ENCODE assay signal across 8 cellular contexts in the genomic region with DNA sequence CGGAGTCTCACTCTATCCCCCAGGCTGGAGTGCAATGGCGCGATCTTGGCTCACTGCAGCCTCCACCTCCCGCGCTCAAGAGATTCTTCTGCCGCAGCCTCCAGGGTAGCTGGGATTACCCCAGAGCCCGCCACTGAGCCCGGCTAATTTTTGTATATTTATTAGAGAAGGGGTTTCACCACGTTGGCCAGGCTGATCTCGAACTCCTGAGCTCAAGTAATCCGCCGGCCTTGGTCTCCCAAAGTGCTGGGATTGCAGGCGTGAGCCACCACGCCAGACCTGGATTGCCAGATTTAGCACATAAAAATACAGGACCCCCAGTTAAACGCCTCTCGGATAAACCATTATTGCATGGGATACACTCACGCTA. TPM values are rescaled to one million over a fixed set of nuclear protein-coding genes. Genes with fewer than 3 reads are reported as not detected.
DNase-seq lines count a peak whose midpoint lies in the region; ATAC-seq and TF ChIP-seq lines count a peak whose summit lies in the region.

No MANE protein-coding gene starts in this region.

- H2AFZ ChIP-seq in OCI-LY7 (ENCODE audit: low read length), result peak overlapping the region; percentile 95

- peak overlapping the region; percentile 90 for H3K4me3 ChIP-seq in OCI-LY7 (ENCODE audit: low read depth, low read length, poor library complexity, severe bottlenecking)
- peak overlapping the region in 1 of 2 experiments; percentile 95 for H3K4me3 ChIP-seq in neutrophil (ENCODE audit: low read depth in 1 of 2, low read length in 1 of 2)

- intact Hi-C loops in CD4-positive, alpha-beta T cell (cut with DNase I, micrococcal nuclease), result loop anchor here (1.0 to 10.0 kb wide), 12 partner anchors 21 to 1992 kb away; a partner anchor contains a TSS
- intact Hi-C loops in OCI-LY7 (cut with micrococcal nuclease; ENCODE audit: unreplicated experiment), result loop anchor here (1.0 to 5.0 kb wide), 5 partner anchors 23 to 617 kb away; a partner anchor contains a TSS

- no peaks in the 10 kb centered on the region for H4K20me1 ChIP-seq in OCI-LY7 (ENCODE audit: insufficient read depth, low read length)

- peak overlapping the region; percentile 94 for H3K27ac Mint-ChIP-seq in CD4-positive, alpha-beta T cell
- peak overlapping the region; percentile 97 for H3K27ac Mint-ChIP-seq in effector memory CD8-positive, alpha-beta T cell

- H3K4me1 ChIP-seq in OCI-LY7 (ENCODE audit: insufficient read depth, low read length, poor library complexity, severe bottlenecking) (peaks cover 5% of the 10 kb centered on the region), neutrophil (ENCODE audit: control insufficient read depth in 1 of 2, insufficient read depth in 1 of 2, low read depth in 1 of 2, low read length in 1 of 2) (peaks cover 9 to 14% of the 10 kb centered on the region in 2 experiments)

- DNase-seq in CD4-positive, alpha-beta T cell, result peak in 1 of 10 experiments; percentile 2
- DNase-seq in OCI-LY7 (ENCODE audit: low spot score) (no peak), SKM-1 (lab: John Stamatoyannopoulos, UW; ENCODE audit: unreplicated experiment) (no peak), SHP77 treated with DMSO at 0.1 percent for 48 hours (lab: John Stamatoyannopoulos, UW) (no peak), NCI-H524 treated with DMSO at 0.1 percent for 48 hours (lab: John Stamatoyannopoulos, UW) (no peak)
- no peak for DNase-seq in effector memory CD8-positive, alpha-beta T cell
- no peak for DNase-seq in central memory CD4-positive, alpha-beta T cell

- no peak for TF ChIP-seq CTCF in CD4-positive, alpha-beta T cell (IDR thresholded peaks at IDR 0.05)
- TF ChIP-seq CTCF in OCI-LY7 (conservative IDR thresholded peaks at IDR 0.05; ENCODE audit: low read length), result no peak
- no peak for TF ChIP-seq CTCF in neutrophil (IDR thresholded peaks at IDR 0.05)

- no peaks in the 10 kb centered on the region for H3K9me2 ChIP-seq in OCI-LY7 (ENCODE audit: insufficient read depth, low read length)

- no peaks in the 10 kb centered on the region for H3K27me3 ChIP-seq in CD4-positive, alpha-beta T cell (ENCODE audit: control insufficient read depth, insufficient read depth, low read length)
- H3K27me3 ChIP-seq in neutrophil, result no peaks in the 10 kb centered on the region

- peaks cover 21% of the 10 kb centered on the region for H3K36me3 ChIP-seq in OCI-LY7 (ENCODE audit: insufficient read depth, low read length)
- peaks cover 18% of the 10 kb centered on the region for H3K36me3 ChIP-seq in neutrophil

- no peaks in the 10 kb centered on the region for H3K9me3 Mint-ChIP-seq in CD4-positive, alpha-beta T cell
- H3K9me3 Mint-ChIP-seq in effector memory CD8-positive, alpha-beta T cell, result no peaks in the 10 kb centered on the region

- H3K27ac ChIP-seq in CD4-positive, alpha-beta T cell (ENCODE audit: low read depth, low read length), result peak overlapping the region; percentile 93
- H3K27ac ChIP-seq in OCI-LY7 (ENCODE audit: low read depth, low read length, poor library complexity, severe bottlenecking) (no peak overlapping the region), neutrophil (peak overlapping the region; percentile 85)

- H3K36me3 Mint-ChIP-seq in CD4-positive, alpha-beta T cell (ENCODE audit: low read depth), result peaks cover 18% of the 10 kb centered on the region
- peaks cover 7% of the 10 kb centered on the region for H3K36me3 Mint-ChIP-seq in effector memory CD8-positive, alpha-beta T cell (ENCODE audit: insufficient read depth)

- no peaks in the 10 kb centered on the region for H3K9me3 ChIP-seq in CD4-positive, alpha-beta T cell (ENCODE audit: control insufficient read depth, low read length)
- H3K9me3 ChIP-seq in OCI-LY7 (ENCODE audit: low read length) (no peaks in the 10 kb centered on the region), neutrophil (no peaks in the 10 kb centered on the region)

- no peaks in the 10 kb centered on the region for H3K79me2 ChIP-seq in OCI-LY7 (ENCODE audit: insufficient read depth, low read depth, low read length)

- BruUV-seq in OCI-LY7 (replicated peaks; lab: Mats Ljungman, UMichigan), result no TSS peak

- H3K4me1 Mint-ChIP-seq in CD4-positive, alpha-beta T cell (ENCODE audit: low read depth), result peaks cover 4% of the 10 kb centered on the region
- H3K4me1 Mint-ChIP-seq in effector memory CD8-positive, alpha-beta T cell (ENCODE audit: low read depth in 2 of 2), result peaks cover 4 to 11% of the 10 kb centered on the region in 2 donors

- H3K4me2 ChIP-seq in OCI-LY7 (ENCODE audit: low read length), result peak overlapping the region; percentile 84

- no peak for ATAC-seq in CD4-positive, alpha-beta T cell (ENCODE audit: poor library complexity)
- no peak for ATAC-seq in effector memory CD8-positive, alpha-beta T cell (replicated peaks)

- no peaks in the 10 kb centered on the region for H3K27me3 Mint-ChIP-seq in CD4-positive, alpha-beta T cell
- H3K27me3 Mint-ChIP-seq in effector memory CD8-positive, alpha-beta T cell, result no peaks in the 10 kb centered on the region

- CTCF ChIA-PET in CD4-positive, alpha-beta T cell (lab: Charles Lee), result interaction anchor here (0.8 to 3.0 kb wide), 17 partner anchors 9 to 1992 kb away, joined by 3 to 41 read pairs (median 5); a partner anchor contains a TSS
- CTCF ChIA-PET in OCI-LY7 (lab: Charles Lee; ENCODE audit: unreplicated experiment), result interaction anchor here (1.7 to 1.9 kb wide), 2 partner anchors 22 to 82 kb away, joined by 6 to 8 read pairs; a partner anchor contains a TSS

- peak overlapping the region; percentile 95 for H3K4me3 Mint-ChIP-seq in CD4-positive, alpha-beta T cell
- peak overlapping the region; percentile 85 to 91 for H3K4me3 Mint-ChIP-seq in effector memory CD8-positive, alpha-beta T cell

- POLR2A ChIA-PET in CD4-positive, alpha-beta T cell (lab: Charles Lee), result interaction anchor here (0.6 to 3.0 kb wide), 18 partner anchors 10 to 1304 kb away, joined by 3 to 77 read pairs (median 6); a partner anchor contains a TSS
- POLR2A ChIA-PET in OCI-LY7 (lab: Charles Lee), result interaction anchor here (0.6 to 5.0 kb wide), 10 partner anchors 12 to 617 kb away, joined by 3 to 26 read pairs (median 3); a partner anchor contains a TSS

RNA-seq across cellular contexts. Expression of a gene that starts 0.4 kb away (rescaled TPM):
- 10 to 100 TPM; 12.0 to 13.5 TPM for total RNA-seq in CD4-positive, alpha-beta T cell
- 15.5 and 19.6 TPM in 2 replicates for total RNA-seq in OCI-LY7 (2014; rRNA removed; shearing (Covaris generic))
- 37.9 and 47.3 TPM in 2 replicates for total RNA-seq in OCI-LY7 (2022)

RNA-seq across cellular contexts. Expression of a gene that starts 30.9 kb away (rescaled TPM):
- total RNA-seq in CD4-positive, alpha-beta T cell, result not detected
- total RNA-seq in OCI-LY7 (2014; rRNA removed; shearing (Covaris generic)), result not detected in 2 replicates
- not detected in 2 replicates for total RNA-seq in OCI-LY7 (2022)
